ENCODE assay signal across 21 cellular contexts in the genomic region with DNA sequence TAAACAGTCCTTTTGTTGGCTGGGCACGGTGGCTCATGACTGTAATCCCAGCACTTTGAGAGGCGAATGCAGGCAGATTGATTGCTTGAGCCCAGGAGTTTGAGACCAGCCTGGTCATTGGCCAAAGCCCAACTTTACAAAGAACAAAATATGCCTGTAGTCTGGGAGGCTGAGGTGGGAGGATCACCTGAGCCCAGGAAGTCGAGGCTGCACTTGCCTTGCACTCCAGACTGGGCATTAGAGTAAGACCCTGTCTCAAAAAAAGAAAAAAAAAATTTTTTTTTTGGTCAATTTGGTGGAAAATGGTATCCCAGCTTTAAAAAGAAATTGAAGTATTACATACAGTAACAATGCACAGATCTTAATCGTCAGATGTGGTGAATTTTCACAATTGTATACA. TPM values are rescaled to one million over a fixed set of nuclear protein-coding genes. Genes with fewer than 3 reads are reported as not detected.
DNase-seq lines count a peak whose midpoint lies in the region; ATAC-seq, FAIRE-seq and TF ChIP-seq lines count a peak whose summit lies in the region.
"Had no signal": no experiment of that assay in that cellular context is flagged by ENCODE, and none has a peak within 500 bp of the region (broad histone marks: within the 10 kb centered on the region; RNA-seq: fewer than 3 reads in every experiment).

No MANE protein-coding gene starts in this region.

- H3K27me3 Mint-ChIP-seq in T-helper 17 cell (no peaks in the 10 kb centered on the region), endodermal cell (ENCODE audit: insufficient read depth) (no peaks in the 10 kb centered on the region)
- H3K27me3 Mint-ChIP-seq: central memory CD8-positive, alpha-beta T cell had no signal

- ATAC-seq in T-helper 17 cell, result no peak
- ATAC-seq in GM18868 (IDR thresholded peaks at IDR 0.05; ENCODE audit: unreplicated experiment), result no peak
- no peak for ATAC-seq in HG03025 (IDR thresholded peaks at IDR 0.05; ENCODE audit: low FRiP score, unreplicated experiment)
- ATAC-seq: left cardiac atrium, Right ventricle myocardium inferior had no signal

- no peak overlapping the region for H3K4me3 Mint-ChIP-seq in T-helper 17 cell
- no peak overlapping the region for H3K4me3 Mint-ChIP-seq in endodermal cell
- H3K4me3 Mint-ChIP-seq: central memory CD8-positive, alpha-beta T cell had no signal

- H3K36me3 ChIP-seq in BLaER1 treated with 17β-estradiol and CSF1 and Interleukin-3, amounts not matched to agents 10 nM and 100 nM, result peaks cover 18 to 80% (median 67%) of the 10 kb centered on the region in 11 experiments
- H3K36me3 ChIP-seq in endodermal cell (ENCODE audit: control insufficient read depth, insufficient read depth, low read length) (peaks cover 57% of the 10 kb centered on the region), kidney (ENCODE audit: control insufficient read depth in 1 of 2, insufficient read depth in 2 of 2, low read length in 2 of 2) (peaks cover 4 to 6% of the 10 kb centered on the region in 2 donors)

- peaks cover 50 to 61% (median 56%) of the 10 kb centered on the region in 10 experiments for H3K4me1 ChIP-seq in BLaER1 treated with 17β-estradiol and CSF1 and Interleukin-3, amounts not matched to agents 10 nM and 100 nM
- no peaks in the 10 kb centered on the region for H3K4me1 ChIP-seq in endodermal cell (ENCODE audit: control insufficient read depth, insufficient read depth, low read length)
- peaks cover 4 to 17% of the 10 kb centered on the region in 2 donors for H3K4me1 ChIP-seq in kidney (ENCODE audit: control insufficient read depth in 1 of 2, insufficient read depth in 1 of 2, low read depth in 1 of 2, low read length in 2 of 2)

- WGBS in endodermal cell (ENCODE audit: insufficient coverage in 1 of 2, insufficient read length in 1 of 2), 2 experiments, result 83 to 97% methylated on average over 3 to 4 of the region's 4 CpGs

- no peaks in the 10 kb centered on the region for H3K9me3 Mint-ChIP-seq in endodermal cell
- H3K9me3 Mint-ChIP-seq: central memory CD8-positive, alpha-beta T cell had no signal

- H3K36me3 Mint-ChIP-seq in T-helper 17 cell (ENCODE audit: low read depth) (peaks cover 5% of the 10 kb centered on the region), endodermal cell (ENCODE audit: low read depth) (peaks cover 43% of the 10 kb centered on the region)

- H3K4me1 Mint-ChIP-seq in T-helper 17 cell (peaks cover 36% of the 10 kb centered on the region), endodermal cell (peaks cover 18% of the 10 kb centered on the region)

- H3K4me2 ChIP-seq in BLaER1 treated with 17β-estradiol and CSF1 and Interleukin-3, amounts not matched to agents 10 nM and 100 nM, result peak overlapping the region; percentile 42 to 98 (median 55); a peak in 21 of 22 replicates

- H3K27ac ChIP-seq in BLaER1 treated with 17β-estradiol and CSF1 and Interleukin-3, amounts not matched to agents 10 nM and 100 nM, result no peak overlapping the region
- H3K27ac ChIP-seq in endodermal cell (ENCODE audit: low read depth, low read length), result no peak overlapping the region
- H3K27ac ChIP-seq in kidney (ENCODE audit: low read depth in 2 of 2, low read length in 2 of 2), result no peak overlapping the region
- H3K27ac ChIP-seq: neutrophil, thoracic aorta had no signal

- no peak overlapping the region for H3K4me3 ChIP-seq in BLaER1 treated with 17β-estradiol and CSF1 and Interleukin-3, amounts not matched to agents 10 nM and 100 nM
- H3K4me3 ChIP-seq in GM08714 (ENCODE audit: low read length) (peak overlapping the region; percentile 28; the same call in 1 of the 2 replicates), endodermal cell (ENCODE audit: low read length) (no peak overlapping the region), kidney (ENCODE audit: low read length in 2 of 2) (no peak overlapping the region)
- H3K4me3 ChIP-seq: thoracic aorta had no signal

- intact Hi-C loops in kidney (cut with DNase I), result no loop called here

- H3K9ac ChIP-seq in BLaER1 treated with 17β-estradiol and CSF1 and Interleukin-3, amounts not matched to agents 10 nM and 100 nM, result no peak overlapping the region
- H3K9ac ChIP-seq in endodermal cell (ENCODE audit: extremely low read depth, low read length, poor library complexity, severe bottlenecking), result no peak overlapping the region
- no peak overlapping the region for H3K9ac ChIP-seq in kidney (ENCODE audit: low read length in 2 of 2)

- no peaks in the 10 kb centered on the region for H3K27me3 ChIP-seq in BLaER1 treated with 17β-estradiol and CSF1 and Interleukin-3, amounts not matched to agents 10 nM and 100 nM
- H3K27me3 ChIP-seq in endodermal cell (ENCODE audit: control insufficient read depth, insufficient read depth, low read length, poor library complexity, severe bottlenecking), result no peaks in the 10 kb centered on the region

- DNase-seq in T-helper 17 cell, result no peak
- DNase-seq in endodermal cell, result no peak
- no peak for DNase-seq in kidney
- DNase-seq: activated effector memory CD4-positive, alpha-beta T cell treated with Interleukin-2 at 50 U/mL for 16 hours; anterior cingulate cortex; Caco-2; effector CD8-positive, alpha-beta T cell; GOT3; left cardiac atrium; NCI-H1105; NCI-H2081; NCI-H446 treated with DMSO at 0.1 percent for 48 hours had no signal

- no peaks in the 10 kb centered on the region; a peak in 1 of 22 replicates for H3K9me3 ChIP-seq in BLaER1 treated with 17β-estradiol and CSF1 and Interleukin-3, amounts not matched to agents 10 nM and 100 nM (replicated peaks in 1 of 11)
- no peaks in the 10 kb centered on the region for H3K9me3 ChIP-seq in T-helper 17 cell (ENCODE audit: control insufficient read depth, low read length, poor library complexity, severe bottlenecking)
- no peaks in the 10 kb centered on the region for H3K9me3 ChIP-seq in endodermal cell (ENCODE audit: control insufficient read depth, low read length)
- H3K9me3 ChIP-seq in kidney (ENCODE audit: control insufficient read depth in 1 of 2, low read length in 2 of 2), result no peaks in the 10 kb centered on the region
- H3K9me3 ChIP-seq: Caco-2, neutrophil, thoracic aorta had no signal

- peaks cover 81 to 98% (median 96%) of the 10 kb centered on the region in 11 experiments for H4K20me1 ChIP-seq in BLaER1 treated with 17β-estradiol and CSF1 and Interleukin-3, amounts not matched to agents 10 nM and 100 nM

- FAIRE-seq in kidney (lab: Jason Lieb, UNC), result no peak

- H3K27ac Mint-ChIP-seq in T-helper 17 cell, result peak overlapping the region; percentile 19
- H3K27ac Mint-ChIP-seq in endodermal cell, result peak overlapping the region; percentile 8

- no peak for TF ChIP-seq CTCF in endodermal cell (conservative IDR thresholded peaks at IDR 0.05)
- TF ChIP-seq CTCF in kidney (IDR thresholded peaks at IDR 0.05; ENCODE audit: borderline replicate concordance, extremely low read depth, insufficient read depth), result no peak

RNA-seq across cellular contexts. Expression of gene GLRX3, which starts 4.8 kb away (rescaled TPM):
- total RNA-seq in T-helper 17 cell (10 to 100 TPM; 31.5 to 39.9 TPM), endodermal cell (100 to 1,000 TPM; 119 to 123 TPM), kidney (52.5 TPM)
- polyA plus RNA-seq in endodermal cell (2013, experiment 1 of 2), result 117 TPM
- 109 TPM for polyA plus RNA-seq in endodermal cell (2013, experiment 2 of 2)
- polyA plus RNA-seq in kidney (ENCODE audit: insufficient read depth, low read depth, low replicate concordance), result 70.4 TPM

RNA-seq across cellular contexts. Expression of gene C10orf143, which starts 30.4 kb away (rescaled TPM):
- 1 to 10 TPM; 5.0 to 5.5 TPM for total RNA-seq in T-helper 17 cell
- 1 to 10 TPM; 1.5 to 1.9 TPM for total RNA-seq in endodermal cell
- polyA plus RNA-seq in endodermal cell (2013, experiment 1 of 2), result 1.3 TPM
- polyA plus RNA-seq in endodermal cell (2013, experiment 2 of 2), result 0.70 TPM
- 6.6 TPM for total RNA-seq in kidney
- 9.2 TPM for polyA plus RNA-seq in kidney (ENCODE audit: insufficient read depth, low read depth, low replicate concordance)
- total RNA-seq: HT-29, thoracic aorta had no signal
